ENCODE assay signal across 23 cellular contexts in genomic region chr3:140341817-140342403, GRCh38.
DNase-seq lines count a peak whose midpoint lies in the region.
"Had no signal": no experiment of that assay in that cellular context is flagged by ENCODE, and none has a peak within 500 bp of the region (broad histone marks: within the 10 kb centered on the region; RNA-seq: fewer than 3 reads in every experiment).

No MANE protein-coding gene starts in this region.

- no peaks in the 10 kb centered on the region for H3K4me1 ChIP-seq in SJCRH30
- H3K4me1 ChIP-seq: left lung, psoas muscle, stomach had no signal

- no peaks in the 10 kb centered on the region for H3K9me3 ChIP-seq in SJCRH30 (replicated peaks)
- H3K9me3 ChIP-seq: left lung, psoas muscle, transverse colon had no signal

- no peaks in the 10 kb centered on the region for H3K36me3 ChIP-seq in SJCRH30
- H3K36me3 ChIP-seq: left lung, stomach, transverse colon had no signal

- no peak overlapping the region for H3K27ac ChIP-seq in SJCRH30
- H3K27ac ChIP-seq: 22Rv1, left lung, psoas muscle, stomach, transverse colon had no signal

- no peaks in the 10 kb centered on the region for H3K27me3 ChIP-seq in SJCRH30
- H3K27me3 ChIP-seq: left lung, stomach, transverse colon had no signal

- H3K4me3 ChIP-seq in SJCRH30, result no peak overlapping the region
- H3K4me3 ChIP-seq: left lung, psoas muscle, stomach, transverse colon had no signal

- DNase-seq in DMS79 treated with DMSO at 0.1 percent for 48 hours (lab: John Stamatoyannopoulos, UW) (peak; percentile 55), DMS79 (lab: John Stamatoyannopoulos, UW) (no peak), NCI-H146 treated with DMSO at 0.1 percent for 48 hours (lab: John Stamatoyannopoulos, UW; ENCODE audit: unreplicated experiment) (peak; percentile 99), NCI-H524 treated with DMSO at 0.1 percent for 48 hours (lab: John Stamatoyannopoulos, UW) (peak; percentile 52), iPS-NIHi7 (ENCODE audit: extremely low spot score) (peak; percentile 62), SW480 (ENCODE audit: low spot score) (no peak), SJCRH30 (no peak)
- DNase-seq in stimulated activated CD4-positive, alpha-beta T cell treated with anti-CD3 and anti-CD28 coated beads, Interleukin-1b, Interleukin-23, amount 100 ng/mL, for 48 hours, result no peak
- DNase-seq: activated CD4-positive, alpha-beta memory T cell treated with anti-CD3 and anti-CD28 coated beads, Interleukin-2, amount 10 ng/mL, durations not matched to agents 7 days and 5 days; activated CD4-positive, CD25-positive, alpha-beta regulatory T cell treated with anti-CD3 and anti-CD28 coated beads, Interleukin-2, amount 50 U/mL, for 72 hours; activated effector memory CD4-positive, alpha-beta T cell treated with Interleukin-2 at 50 U/mL for 16 hours; activated naive CD8-positive, alpha-beta T cell treated with anti-CD3 and anti-CD28 coated beads for 36 hours; CD4-positive, CD25-positive, alpha-beta regulatory T cell; dermis blood vessel endothelial cell; GDM1; left lung; naive B cell; psoas muscle; SIG-M5; stomach; T-cell had no signal

Comparison
In these comparisons a context has a peak if more than half of its experiments do, and no peak if none do; other contexts are left out.
1. DNase-seq: peak in DMS79 treated with DMSO at 0.1 percent for 48 hours (single experiment), NCI-H146 treated with DMSO at 0.1 percent for 48 hours (single experiment), NCI-H524 treated with DMSO at 0.1 percent for 48 hours (single experiment) and iPS-NIHi7 (single experiment); none in DMS79 (single experiment), stimulated activated CD4-positive, alpha-beta T cell treated with anti-CD3 and anti-CD28 coated beads, Interleukin-1b, Interleukin-23, amount 100 ng/mL, for 48 hours (single experiment), SW480 (single experiment) and SJCRH30 (0 of 2).